In genomic region chr9:126327750-126328120, GRCh38 we compare ENCODE assay signal across 9 cellular contexts. TPM values are rescaled to one million over a fixed set of nuclear protein-coding genes. Genes with fewer than 3 reads are reported as not detected.
DNase-seq lines count a peak whose midpoint lies in the region; ATAC-seq and TF ChIP-seq lines count a peak whose summit lies in the region.
"Had no signal": no experiment of that assay in that cellular context is flagged by ENCODE, and none has a peak within 500 bp of the region (broad histone marks: within the 10 kb centered on the region; RNA-seq: fewer than 3 reads in every experiment).

No MANE protein-coding gene starts in this region.

- H3K9me3 ChIP-seq in HAP-1 = peaks cover 6% of the 10 kb centered on the region
- peaks cover 4% of the 10 kb centered on the region for H3K9me3 ChIP-seq in iPS-18a (ENCODE audit: control insufficient read depth, low read depth, low read length)
- H3K9me3 ChIP-seq in skeletal muscle tissue (ENCODE audit: control insufficient read depth in 3 of 3, low read length in 3 of 3) = peaks cover 3 to 7% (median 5%) of the 10 kb centered on the region in 3 donors

- TF ChIP-seq CTCF in VCaP (conservative IDR thresholded peaks at IDR 0.05) = no peak

- DNase-seq in HAP-1 (ENCODE audit: low spot score in 2 of 2) (no peak), DMS153 (lab: John Stamatoyannopoulos, UW) (no peak), HPDE6-E6E7 (ENCODE audit: extremely low spot score) (no peak)
- DNase-seq in stimulated activated CD4-positive, alpha-beta T cell treated with anti-CD3 and anti-CD28 coated beads, Interleukin-4, amount 100 ng/mL, for 1 hour = no peak
- DNase-seq: RPMI8226 had no signal

- no peak for ATAC-seq in HG03139 (IDR thresholded peaks at IDR 0.05; ENCODE audit: unreplicated experiment)

- in situ Hi-C loops in HAP-1 (cut with MboI; ENCODE audit: low sequenced_read_pairs) = no loop called here

- H3K4me3 ChIP-seq in HAP-1 = peak overlapping the region; percentile 40
- peak overlapping the region; percentile 66 for H3K4me3 ChIP-seq in iPS-18a (ENCODE audit: low read length)
- peak overlapping the region; percentile 83 to 94 (median 84) for H3K4me3 ChIP-seq in skeletal muscle tissue (ENCODE audit: low read length in 3 of 3)

- no peak overlapping the region for H3K9ac ChIP-seq in iPS-18a (ENCODE audit: low read length)
- peak overlapping the region; percentile 88 to 95 (median 90) for H3K9ac ChIP-seq in skeletal muscle tissue (ENCODE audit: low read depth in 1 of 3, low read length in 3 of 3)

- H3K27ac ChIP-seq in VCaP (peak overlapping the region; percentile 84), iPS-18a (ENCODE audit: low read length) (no peak overlapping the region), skeletal muscle tissue (ENCODE audit: low read depth, low read length) (peak overlapping the region; percentile 51)

- no peaks in the 10 kb centered on the region; the same call in 1 of the 2 replicates for H3K36me3 ChIP-seq in HAP-1 (replicated peaks)
- no peaks in the 10 kb centered on the region for H3K36me3 ChIP-seq in iPS-18a (ENCODE audit: control insufficient read depth, low read depth, low read length)
- no peaks in the 10 kb centered on the region for H3K36me3 ChIP-seq in skeletal muscle tissue (ENCODE audit: control insufficient read depth in 3 of 3, insufficient read depth in 3 of 3, low read length in 3 of 3)

- H3K4me1 ChIP-seq in HAP-1 (peaks cover 11% of the 10 kb centered on the region), iPS-18a (ENCODE audit: control insufficient read depth, low read depth, low read length) (peaks cover 14% of the 10 kb centered on the region), skeletal muscle tissue (ENCODE audit: control insufficient read depth in 3 of 3, insufficient read depth in 3 of 3, low read length in 3 of 3) (peaks cover 44 to 56% (median 51%) of the 10 kb centered on the region in 3 donors)

- H3K27me3 ChIP-seq in HAP-1 (ENCODE audit: low read depth) = no peaks in the 10 kb centered on the region
- peaks cover 8% of the 10 kb centered on the region for H3K27me3 ChIP-seq in iPS-18a (ENCODE audit: control insufficient read depth, insufficient read depth, low read length)
- H3K27me3 ChIP-seq in skeletal muscle tissue (ENCODE audit: control insufficient read depth in 3 of 3, insufficient read depth in 3 of 3, low read length in 3 of 3) = no peaks in the 10 kb centered on the region

RNA-seq across cellular contexts. Expression of gene MVB12B, which starts 1.1 kb away (rescaled TPM):
- 13.0 TPM for total RNA-seq in skeletal muscle tissue
